ENCODE assay signal across 25 cellular contexts in the genomic region with DNA sequence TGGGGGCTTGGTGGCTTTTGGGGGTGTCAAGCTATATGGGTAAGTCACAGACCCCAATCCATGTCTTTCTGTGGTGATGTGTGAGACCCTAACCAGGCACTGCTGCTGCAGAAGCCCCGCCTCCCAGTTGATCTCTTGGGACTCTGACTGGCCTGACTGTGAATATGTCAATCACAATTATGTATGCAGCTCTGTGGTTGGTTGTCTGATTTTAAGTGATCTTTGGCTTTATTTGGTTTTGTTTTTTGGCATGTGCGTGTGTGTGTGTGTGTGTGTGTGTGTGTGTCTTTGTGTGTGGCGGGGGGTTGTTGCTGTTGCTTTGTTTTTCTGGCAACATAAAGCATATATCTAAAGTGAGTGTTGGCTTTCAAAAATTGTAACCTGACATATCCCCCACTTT.
DNase-seq lines count a peak whose midpoint lies in the region; ATAC-seq, FAIRE-seq and TF ChIP-seq lines count a peak whose summit lies in the region.
"Had no signal": no experiment of that assay in that cellular context is flagged by ENCODE, and none has a peak within 500 bp of the region (broad histone marks: within the 10 kb centered on the region; RNA-seq: fewer than 3 reads in every experiment).

No MANE protein-coding gene starts in this region.

- H3K4me3 ChIP-seq in GM23248 = no peak overlapping the region
- H3K4me3 ChIP-seq: SK-N-MC, upper lobe of right lung had no signal

- no peaks in the 10 kb centered on the region for H3K27me3 ChIP-seq in GM23248 (replicated peaks; ENCODE audit: insufficient read depth)
- H3K27me3 ChIP-seq: neutrophil, upper lobe of right lung had no signal

- H3K79me2 ChIP-seq in GM23248 (ENCODE audit: insufficient read depth) = no peaks in the 10 kb centered on the region

- H3K36me3 ChIP-seq in GM23248 (ENCODE audit: low read depth) = no peaks in the 10 kb centered on the region
- H3K36me3 ChIP-seq: neutrophil, upper lobe of right lung had no signal

- no peak for TF ChIP-seq POLR2A in GM12892 (IDR thresholded peaks at IDR 0.05; ENCODE audit: low read depth, low read length)

- H3K27ac ChIP-seq in GM23248 = no peak overlapping the region
- no peak overlapping the region for H3K27ac ChIP-seq in RWPE1
- H3K27ac ChIP-seq: neutrophil, SK-N-MC, upper lobe of right lung had no signal

- H3K27me3 Mint-ChIP-seq in WTC11 (ENCODE audit: low read depth) (no peaks in the 10 kb centered on the region), nephron progenitor cell (ENCODE audit: low read depth, poor library complexity) (no peaks in the 10 kb centered on the region)
- H3K27me3 Mint-ChIP-seq: activated T-cell treated with anti-CD3 and anti-CD28 coated beads, Interleukin-2, amount 50 U/mL, for 24 hours; CD8-positive, alpha-beta memory T cell; effector memory CD8-positive, alpha-beta T cell had no signal

- H3K36me3 Mint-ChIP-seq in WTC11 (no peaks in the 10 kb centered on the region), nephron progenitor cell (ENCODE audit: low read depth) (no peaks in the 10 kb centered on the region)
- H3K36me3 Mint-ChIP-seq: CD8-positive, alpha-beta memory T cell had no signal

- ATAC-seq in WTC11 = peak; percentile 88
- ATAC-seq: activated CD8-positive, alpha-beta T cell treated with anti-CD3 and anti-CD28 coated beads, Interleukin-2, amount 10 ng/mL, durations not matched to agents 7 days and 5 days; effector memory CD8-positive, alpha-beta T cell; left lobe of liver; upper lobe of right lung had no signal

- peak; percentile 38 for FAIRE-seq in GM12892 (lab: Jason Lieb, UNC)
- FAIRE-seq: astrocyte, H54, RCC 7860 had no signal

- no peaks in the 10 kb centered on the region for H3K9me2 ChIP-seq in GM23248 (ENCODE audit: insufficient read depth)

- POLR2A ChIA-PET in HEK293T (lab: Yijun Ruan, JAX) = no interaction called here
- POLR2A ChIA-PET in WTC11 (lab: Charles Lee) = no interaction called here
- POLR2A ChIA-PET in RWPE1 (lab: Yijun Ruan, JAX; ENCODE audit: low non-redundant PET) = no interaction called here

- H3K4me2 ChIP-seq in GM23248 (ENCODE audit: unreplicated experiment) = no peak overlapping the region

- TF ChIP-seq CTCF in WTC11 (IDR thresholded peaks at IDR 0.05) (no peak), nephron progenitor cell (IDR thresholded peaks at IDR 0.05) (no peak), RWPE1 (conservative IDR thresholded peaks at IDR 0.05; ENCODE audit: low read depth) (no peak)

- H3K9ac ChIP-seq in GM23248 = no peak overlapping the region

- H3K9me3 ChIP-seq in GM23248 (ENCODE audit: low read depth) = no peaks in the 10 kb centered on the region
- H3K9me3 ChIP-seq: neutrophil, upper lobe of right lung had no signal

- no peaks in the 10 kb centered on the region for H3K4me1 ChIP-seq in GM23248 (ENCODE audit: insufficient read depth)
- H3K4me1 ChIP-seq: upper lobe of right lung had no signal

- DNase-seq in GM12892 (ENCODE audit: insufficient read length) = no peak
- DNase-seq in HEK293T (ENCODE audit: extremely low spot score) = peak; percentile 22
- DNase-seq in WTC11 (ENCODE audit: low spot score) = peak; percentile 39
- DNase-seq in nephron progenitor cell = peak; percentile 62
- DNase-seq in GM23248 = no peak
- DNase-seq in nucleus accumbens (lab: John Stamatoyannopoulos, UW) = no peak
- no peak for DNase-seq in RWPE1 (ENCODE audit: low spot score)
- DNase-seq: activated CD4-positive, CD25-positive, alpha-beta regulatory T cell; activated CD8-positive, alpha-beta T cell treated with anti-CD3 and anti-CD28 coated beads, Interleukin-2, amount 10 ng/mL, durations not matched to agents 7 days and 5 days; activated naive CD4-positive, alpha-beta T cell treated with Interleukin-2 at 50 U/mL for 16 hours; activated T-cell treated with anti-CD3 and anti-CD28 coated beads, Interleukin-2, amount 50 U/mL, for 24 hours; CD8-positive, alpha-beta memory T cell; cerebellar nuclear complex; DMS79 treated with DMSO at 0.1 percent for 48 hours; effector memory CD8-positive, alpha-beta T cell; midbrain; NCI-H1105; stimulated activated CD4-positive, alpha-beta T cell treated with anti-CD3 and anti-CD28 coated beads, Interleukin-4, amount 100 ng/mL, for 24 hours; upper lobe of right lung had no signal

- H4K20me1 ChIP-seq in GM23248 (ENCODE audit: insufficient read depth) = no peaks in the 10 kb centered on the region

- peaks cover 40% of the 10 kb centered on the region for H3K4me1 Mint-ChIP-seq in WTC11
- peaks cover 15% of the 10 kb centered on the region for H3K4me1 Mint-ChIP-seq in nephron progenitor cell
- H3K4me1 Mint-ChIP-seq: CD8-positive, alpha-beta memory T cell had no signal

- H3K9me3 Mint-ChIP-seq in WTC11 (no peaks in the 10 kb centered on the region), nephron progenitor cell (no peaks in the 10 kb centered on the region)
- H3K9me3 Mint-ChIP-seq: activated T-cell treated with anti-CD3 and anti-CD28 coated beads, Interleukin-2, amount 50 U/mL, for 24 hours; CD8-positive, alpha-beta memory T cell; effector memory CD8-positive, alpha-beta T cell had no signal

- in situ Hi-C loops in GM23248 (cut with MboI) = no loop called here

- CTCF ChIA-PET in HEK293T (lab: Yijun Ruan, JAX) (interaction anchor here (1.3 kb wide), 1 partner anchor 10 kb away, joined by 3 read pairs; no protein-coding TSS in a partner anchor), WTC11 (lab: Charles Lee) (interaction anchor here (1.2 to 1.4 kb wide), 4 partner anchors 13 to 122 kb away, joined by 4 to 5 read pairs (median 4); no protein-coding TSS in a partner anchor), RWPE1 (lab: Yijun Ruan, JAX) (no interaction called here)

- H3F3A ChIP-seq in GM23248 (ENCODE audit: insufficient read depth) = no peaks in the 10 kb centered on the region

- no peak overlapping the region for H2AFZ ChIP-seq in GM23248

- WGBS in GM23248 (ENCODE audit: low coverage in 1 of 2, low lambda C conversion rate in 2 of 2, missing lambda C conversion rate in 2 of 2), 2 experiments = 83 to 90% methylated on average over 3 of the region's 3 CpGs

- H3K27ac Mint-ChIP-seq in WTC11 (no peak overlapping the region; the same call in 1 of the 2 replicates), nephron progenitor cell (no peak overlapping the region)
- H3K27ac Mint-ChIP-seq: activated CD8-positive, alpha-beta T cell treated with anti-CD3 and anti-CD28 coated beads, Interleukin-2, amount 10 ng/mL, durations not matched to agents 7 days and 5 days; activated T-cell treated with anti-CD3 and anti-CD28 coated beads, Interleukin-2, amount 50 U/mL, for 24 hours; CD8-positive, alpha-beta memory T cell; effector memory CD8-positive, alpha-beta T cell had no signal

- H3K4me3 Mint-ChIP-seq in WTC11 (no peak overlapping the region), nephron progenitor cell (no peak overlapping the region)
- H3K4me3 Mint-ChIP-seq: activated CD8-positive, alpha-beta T cell treated with anti-CD3 and anti-CD28 coated beads, Interleukin-2, amount 10 ng/mL, durations not matched to agents 7 days and 5 days; activated T-cell treated with anti-CD3 and anti-CD28 coated beads, Interleukin-2, amount 50 U/mL, for 24 hours; CD8-positive, alpha-beta memory T cell; effector memory CD8-positive, alpha-beta T cell had no signal

TF ChIP-seq in HEK293T, 16 proteins besides CTCF, POLR2A, EP300 and RAD21:
- TF ChIP-seq, protein P1, sequence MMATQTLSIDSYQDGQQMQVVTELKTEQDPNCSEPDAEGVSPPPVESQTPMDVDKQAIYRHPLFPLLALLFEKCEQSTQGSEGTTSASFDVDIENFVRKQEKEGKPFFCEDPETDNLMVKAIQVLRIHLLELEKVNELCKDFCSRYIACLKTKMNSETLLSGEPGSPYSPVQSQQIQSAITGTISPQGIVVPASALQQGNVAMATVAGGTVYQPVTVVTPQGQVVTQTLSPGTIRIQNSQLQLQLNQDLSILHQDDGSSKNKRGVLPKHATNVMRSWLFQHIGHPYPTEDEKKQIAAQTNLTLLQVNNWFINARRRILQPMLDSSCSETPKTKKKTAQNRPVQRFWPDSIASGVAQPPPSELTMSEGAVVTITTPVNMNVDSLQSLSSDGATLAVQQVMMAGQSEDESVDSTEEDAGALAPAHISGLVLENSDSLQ (IDR thresholded peaks at IDR 0.05) = peak; percentile 91
- no peak for TF ChIP-seq HDGF (IDR thresholded peaks at IDR 0.05; ENCODE audit: borderline replicate concordance)
- TF ChIP-seq LEF1 (IDR thresholded peaks at IDR 0.05; ENCODE audit: borderline replicate concordance) = no peak
- TF ChIP-seq ELF4 (IDR thresholded peaks at IDR 0.05) = no peak
- TF ChIP-seq ARNT (IDR thresholded peaks at IDR 0.05) = no peak

TF ChIP-seq in WTC11, 78 proteins besides CTCF, POLR2A, EP300 and RAD21 (continues in another document):
- TF ChIP-seq, protein P2, sequence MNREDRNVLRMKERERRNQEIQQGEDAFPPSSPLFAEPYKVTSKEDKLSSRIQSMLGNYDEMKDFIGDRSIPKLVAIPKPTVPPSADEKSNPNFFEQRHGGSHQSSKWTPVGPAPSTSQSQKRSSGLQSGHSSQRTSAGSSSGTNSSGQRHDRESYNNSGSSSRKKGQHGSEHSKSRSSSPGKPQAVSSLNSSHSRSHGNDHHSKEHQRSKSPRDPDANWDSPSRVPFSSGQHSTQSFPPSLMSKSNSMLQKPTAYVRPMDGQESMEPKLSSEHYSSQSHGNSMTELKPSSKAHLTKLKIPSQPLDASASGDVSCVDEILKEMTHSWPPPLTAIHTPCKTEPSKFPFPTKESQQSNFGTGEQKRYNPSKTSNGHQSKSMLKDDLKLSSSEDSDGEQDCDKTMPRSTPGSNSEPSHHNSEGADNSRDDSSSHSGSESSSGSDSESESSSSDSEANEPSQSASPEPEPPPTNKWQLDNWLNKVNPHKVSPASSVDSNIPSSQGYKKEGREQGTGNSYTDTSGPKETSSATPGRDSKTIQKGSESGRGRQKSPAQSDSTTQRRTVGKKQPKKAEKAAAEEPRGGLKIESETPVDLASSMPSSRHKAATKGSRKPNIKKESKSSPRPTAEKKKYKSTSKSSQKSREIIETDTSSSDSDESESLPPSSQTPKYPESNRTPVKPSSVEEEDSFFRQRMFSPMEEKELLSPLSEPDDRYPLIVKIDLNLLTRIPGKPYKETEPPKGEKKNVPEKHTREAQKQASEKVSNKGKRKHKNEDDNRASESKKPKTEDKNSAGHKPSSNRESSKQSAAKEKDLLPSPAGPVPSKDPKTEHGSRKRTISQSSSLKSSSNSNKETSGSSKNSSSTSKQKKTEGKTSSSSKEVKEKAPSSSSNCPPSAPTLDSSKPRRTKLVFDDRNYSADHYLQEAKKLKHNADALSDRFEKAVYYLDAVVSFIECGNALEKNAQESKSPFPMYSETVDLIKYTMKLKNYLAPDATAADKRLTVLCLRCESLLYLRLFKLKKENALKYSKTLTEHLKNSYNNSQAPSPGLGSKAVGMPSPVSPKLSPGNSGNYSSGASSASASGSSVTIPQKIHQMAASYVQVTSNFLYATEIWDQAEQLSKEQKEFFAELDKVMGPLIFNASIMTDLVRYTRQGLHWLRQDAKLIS (CRISPR knock-in tag; IDR thresholded peaks at IDR 0.05; ENCODE audit: borderline replicate concordance) = no peak
- TF ChIP-seq ETV6 (CRISPR knock-in tag; IDR thresholded peaks at IDR 0.05) = no peak

Comparison
In these comparisons a context has a peak if more than half of its experiments do, and no peak if none do; other contexts are left out.
1. DNase-seq: peak in HEK293T (single experiment), WTC11 (single experiment) and nephron progenitor cell (single experiment); none in GM12892 (single experiment), GM23248 (single experiment), nucleus accumbens (0 of 56) and RWPE1 (single experiment).